29 cellular contexts compared by ENCODE assay signal in the genomic region with DNA sequence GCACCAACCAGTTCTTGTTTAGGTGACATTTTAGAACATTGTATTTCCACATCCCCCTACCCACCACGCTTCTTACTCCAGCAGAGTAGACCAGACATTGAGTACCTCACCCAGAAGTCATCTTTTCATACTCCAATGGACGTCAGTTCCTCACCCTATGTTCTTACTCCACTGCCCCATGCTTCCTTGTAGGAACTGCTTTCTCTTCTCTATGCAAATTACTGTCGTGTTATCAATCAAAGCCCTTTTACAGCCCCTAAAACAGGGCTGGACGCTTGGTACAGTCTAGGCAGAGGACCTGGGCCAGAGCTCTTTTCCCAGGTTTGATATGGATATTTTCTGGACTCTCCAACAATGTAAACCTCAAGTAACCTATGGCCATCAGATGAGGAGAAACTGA. TPM values are rescaled to one million over a fixed set of nuclear protein-coding genes. Genes with fewer than 3 reads are reported as not detected.
DNase-seq lines count a peak whose midpoint lies in the region; ATAC-seq and TF ChIP-seq lines count a peak whose summit lies in the region.
"Had no signal": no experiment of that assay in that cellular context is flagged by ENCODE, and none has a peak within 500 bp of the region (broad histone marks: within the 10 kb centered on the region; RNA-seq: fewer than 3 reads in every experiment).

No MANE protein-coding gene starts in this region.

- H3K27me3 Mint-ChIP-seq in stimulated activated naive CD8-positive, alpha-beta T cell treated with anti-CD3 and anti-CD28 coated beads, Interleukin-15, Interleukin-2, amounts not matched to agents 100 ng/mL and 50 ng/mL, for 24 hours, result no peaks in the 10 kb centered on the region
- H3K27me3 Mint-ChIP-seq in activated T-helper 17 cell treated with anti-CD3 and anti-CD28 coated beads, Interleukin-2, amount 50 U/mL, for 72 hours, result no peaks in the 10 kb centered on the region
- H3K27me3 Mint-ChIP-seq in stimulated activated naive B cell treated with anti-CD40 and anti-IgM and Interleukin-4, amounts not matched to agents 10 μg/mL and 1 μg/mL and 100 μg/mL, for 72 hours, result no peaks in the 10 kb centered on the region
- H3K27me3 Mint-ChIP-seq in progenitor cell of endocrine pancreas, result no peaks in the 10 kb centered on the region
- H3K27me3 Mint-ChIP-seq: activated naive CD4-positive, alpha-beta T cell treated with anti-CD3 and anti-CD28 coated beads, Interleukin-2, amount 10 ng/mL, durations not matched to agents 7 days and 5 days; CD4-positive, alpha-beta memory T cell; type B pancreatic cell had no signal

- no peak overlapping the region for H3K4me3 Mint-ChIP-seq in stimulated activated naive CD8-positive, alpha-beta T cell treated with anti-CD3 and anti-CD28 coated beads, Interleukin-15, Interleukin-2, amounts not matched to agents 100 ng/mL and 50 ng/mL, for 24 hours
- no peak overlapping the region for H3K4me3 Mint-ChIP-seq in activated T-helper 17 cell treated with anti-CD3 and anti-CD28 coated beads, Interleukin-2, amount 50 U/mL, for 72 hours
- peak overlapping the region; percentile 5 to 26 for H3K4me3 Mint-ChIP-seq in stimulated activated naive B cell treated with anti-CD40 and anti-IgM and Interleukin-4, amounts not matched to agents 10 μg/mL and 1 μg/mL and 100 μg/mL, for 72 hours
- H3K4me3 Mint-ChIP-seq in progenitor cell of endocrine pancreas (ENCODE audit: low read depth), result no peak overlapping the region
- H3K4me3 Mint-ChIP-seq: activated naive CD4-positive, alpha-beta T cell treated with anti-CD3 and anti-CD28 coated beads, Interleukin-2, amount 10 ng/mL, durations not matched to agents 7 days and 5 days; activated T-cell treated with anti-CD3 and anti-CD28 coated beads, Interleukin-2, amount 50 U/mL, for 4 hours; CD4-positive, alpha-beta memory T cell; endodermal cell; nephron; type B pancreatic cell had no signal

- no peak for DNase-seq in stimulated activated naive CD8-positive, alpha-beta T cell treated with anti-CD3 and anti-CD28 coated beads, Interleukin-15, Interleukin-2, amounts not matched to agents 100 U/mL and 50 U/mL, for 24 hours
- no peak for DNase-seq in stimulated activated naive B cell treated with anti-CD40 and anti-IgM and Interleukin-4, amounts not matched to agents 10 μg/mL and 1 μg/mL and 100 μg/mL, for 72 hours
- DNase-seq in progenitor cell of endocrine pancreas (ENCODE audit: low spot score, unreplicated experiment) (no peak), pons (ENCODE audit: low spot score) (no peak)
- DNase-seq: activated naive CD4-positive, alpha-beta T cell treated with anti-CD3 and anti-CD28 coated beads, Interleukin-2, amount 10 ng/mL, durations not matched to agents 7 days and 5 days; activated T-cell treated with anti-CD3 and anti-CD28 coated beads, Interleukin-2, amount 50 U/mL, for 4 hours; AML-193; CD4-positive, alpha-beta memory T cell; cortex of kidney; EL; endodermal cell; foreskin keratinocyte; KG1; kidney glomerular epithelial cell; lower lobe of right lung; MM.1S; NCI-H1417; NCI-H2081; NCI-H226; NCI-H748 treated with DMSO at 0.1 percent for 48 hours; RPMI8226; T-helper 1 cell had no signal

- no peak for ATAC-seq in stimulated activated naive CD8-positive, alpha-beta T cell treated with anti-CD3 and anti-CD28 coated beads, Interleukin-15, Interleukin-2, amounts not matched to agents 100 U/mL and 50 U/mL, for 24 hours
- ATAC-seq in HG02885 (IDR thresholded peaks at IDR 0.05; ENCODE audit: poor library complexity, unreplicated experiment) (peak; percentile 44), SK-N-SH treated with all-trans-retinoic acid at 6 μM for 48 hours (no peak)
- no peak for ATAC-seq in activated T-helper 17 cell treated with anti-CD3 and anti-CD28 coated beads, Interleukin-2, amount 50 U/mL, for 72 hours (replicated peaks)
- ATAC-seq in stimulated activated naive B cell treated with anti-CD40 and anti-IgM and Interleukin-4, amounts not matched to agents 10 μg/mL and 1 μg/mL and 100 μg/mL, for 72 hours (replicated peaks), result peak; percentile 51 to 60
- ATAC-seq: A549; activated T-cell treated with anti-CD3 and anti-CD28 coated beads, Interleukin-2, amount 50 U/mL, for 4 hours; foreskin keratinocyte; lower lobe of right lung had no signal

- TF ChIP-seq CTCF in progenitor cell of endocrine pancreas (IDR thresholded peaks at IDR 0.05; ENCODE audit: unreplicated experiment), result no peak

- no peaks in the 10 kb centered on the region for H3K9me3 Mint-ChIP-seq in stimulated activated naive CD8-positive, alpha-beta T cell treated with anti-CD3 and anti-CD28 coated beads, Interleukin-15, Interleukin-2, amounts not matched to agents 100 ng/mL and 50 ng/mL, for 24 hours
- H3K9me3 Mint-ChIP-seq in activated T-helper 17 cell treated with anti-CD3 and anti-CD28 coated beads, Interleukin-2, amount 50 U/mL, for 72 hours, result no peaks in the 10 kb centered on the region
- H3K9me3 Mint-ChIP-seq in stimulated activated naive B cell treated with anti-CD40 and anti-IgM and Interleukin-4, amounts not matched to agents 10 μg/mL and 1 μg/mL and 100 μg/mL, for 72 hours, result peaks cover 0 to 2% of the 10 kb centered on the region in 2 donors
- H3K9me3 Mint-ChIP-seq in progenitor cell of endocrine pancreas (ENCODE audit: low read depth), result peaks cover 3% of the 10 kb centered on the region
- H3K9me3 Mint-ChIP-seq: activated T-cell treated with anti-CD3 and anti-CD28 coated beads, Interleukin-2, amount 50 U/mL, for 4 hours; CD4-positive, alpha-beta memory T cell; endodermal cell; type B pancreatic cell had no signal

- H3K27ac Mint-ChIP-seq in stimulated activated naive CD8-positive, alpha-beta T cell treated with anti-CD3 and anti-CD28 coated beads, Interleukin-15, Interleukin-2, amounts not matched to agents 100 ng/mL and 50 ng/mL, for 24 hours, result peak overlapping the region; percentile 61
- peak overlapping the region; percentile 3 for H3K27ac Mint-ChIP-seq in activated T-helper 17 cell treated with anti-CD3 and anti-CD28 coated beads, Interleukin-2, amount 50 U/mL, for 72 hours
- peak overlapping the region; percentile 65 for H3K27ac Mint-ChIP-seq in stimulated activated naive B cell treated with anti-CD40 and anti-IgM and Interleukin-4, amounts not matched to agents 10 μg/mL and 1 μg/mL and 100 μg/mL, for 72 hours
- no peak overlapping the region for H3K27ac Mint-ChIP-seq in progenitor cell of endocrine pancreas
- H3K27ac Mint-ChIP-seq: activated naive CD4-positive, alpha-beta T cell treated with anti-CD3 and anti-CD28 coated beads, Interleukin-2, amount 10 ng/mL, durations not matched to agents 7 days and 5 days; endodermal cell; nephron; type B pancreatic cell had no signal

- H3K4me1 Mint-ChIP-seq in stimulated activated naive CD8-positive, alpha-beta T cell treated with anti-CD3 and anti-CD28 coated beads, Interleukin-15, Interleukin-2, amounts not matched to agents 100 ng/mL and 50 ng/mL, for 24 hours (ENCODE audit: low read depth), result peaks cover 34% of the 10 kb centered on the region
- H3K4me1 Mint-ChIP-seq in activated T-helper 17 cell treated with anti-CD3 and anti-CD28 coated beads, Interleukin-2, amount 50 U/mL, for 72 hours, result peaks cover 20% of the 10 kb centered on the region
- H3K4me1 Mint-ChIP-seq in stimulated activated naive B cell treated with anti-CD40 and anti-IgM and Interleukin-4, amounts not matched to agents 10 μg/mL and 1 μg/mL and 100 μg/mL, for 72 hours, result peaks cover 24 to 42% of the 10 kb centered on the region in 2 donors
- peaks cover 15% of the 10 kb centered on the region for H3K4me1 Mint-ChIP-seq in progenitor cell of endocrine pancreas (ENCODE audit: low read depth)
- H3K4me1 Mint-ChIP-seq: activated naive CD4-positive, alpha-beta T cell treated with anti-CD3 and anti-CD28 coated beads, Interleukin-2, amount 10 ng/mL, durations not matched to agents 7 days and 5 days had no signal

- peaks cover 46% of the 10 kb centered on the region for H3K36me3 Mint-ChIP-seq in stimulated activated naive CD8-positive, alpha-beta T cell treated with anti-CD3 and anti-CD28 coated beads, Interleukin-15, Interleukin-2, amounts not matched to agents 100 ng/mL and 50 ng/mL, for 24 hours (ENCODE audit: low read depth)
- H3K36me3 Mint-ChIP-seq in activated T-helper 17 cell treated with anti-CD3 and anti-CD28 coated beads, Interleukin-2, amount 50 U/mL, for 72 hours (ENCODE audit: low read depth), result peaks cover 72% of the 10 kb centered on the region
- peaks cover 21 to 29% of the 10 kb centered on the region in 2 donors for H3K36me3 Mint-ChIP-seq in stimulated activated naive B cell treated with anti-CD40 and anti-IgM and Interleukin-4, amounts not matched to agents 10 μg/mL and 1 μg/mL and 100 μg/mL, for 72 hours
- H3K36me3 Mint-ChIP-seq in progenitor cell of endocrine pancreas (ENCODE audit: insufficient read depth), result peaks cover 17% of the 10 kb centered on the region

TF ChIP-seq in SK-N-SH treated with all-trans-retinoic acid at 6 μM for 48 hours, 23 proteins besides CTCF, POLR2A, EP300 and RAD21:
- TF ChIP-seq, protein P1, sequence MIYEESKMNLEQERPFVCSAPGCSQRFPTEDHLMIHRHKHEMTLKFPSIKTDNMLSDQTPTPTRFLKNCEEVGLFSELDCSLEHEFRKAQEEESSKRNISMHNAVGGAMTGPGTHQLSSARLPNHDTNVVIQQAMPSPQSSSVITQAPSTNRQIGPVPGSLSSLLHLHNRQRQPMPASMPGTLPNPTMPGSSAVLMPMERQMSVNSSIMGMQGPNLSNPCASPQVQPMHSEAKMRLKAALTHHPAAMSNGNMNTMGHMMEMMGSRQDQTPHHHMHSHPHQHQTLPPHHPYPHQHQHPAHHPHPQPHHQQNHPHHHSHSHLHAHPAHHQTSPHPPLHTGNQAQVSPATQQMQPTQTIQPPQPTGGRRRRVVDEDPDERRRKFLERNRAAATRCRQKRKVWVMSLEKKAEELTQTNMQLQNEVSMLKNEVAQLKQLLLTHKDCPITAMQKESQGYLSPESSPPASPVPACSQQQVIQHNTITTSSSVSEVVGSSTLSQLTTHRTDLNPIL (CRISPR knock-in tag; IDR thresholded peaks at IDR 0.05; ENCODE audit: low read depth), result no peak
- no peak for TF ChIP-seq OSR1 (CRISPR knock-in tag; IDR thresholded peaks at IDR 0.05)
- no peak for TF ChIP-seq RARB (CRISPR knock-in tag; IDR thresholded peaks at IDR 0.05)
- no peak for TF ChIP-seq ARNTL (CRISPR knock-in tag; IDR thresholded peaks at IDR 0.05; ENCODE audit: borderline replicate concordance, low read depth)

RNA-seq across cellular contexts. Expression of a gene that starts 58.2 kb away (rescaled TPM):
- total RNA-seq in activated T-helper 17 cell treated with anti-CD3 and anti-CD28 coated beads, Interleukin-2, amount 50 U/mL, for 72 hours, result 10 to 100 TPM; 65.6 to 77.2 TPM
- 29.8 and 30.8 TPM in 2 replicates for total RNA-seq in progenitor cell of endocrine pancreas

Comparison
In these comparisons a context has a peak if more than half of its experiments do, and no peak if none do; other contexts are left out.
1. H3K4me3 Mint-ChIP-seq: peak in stimulated activated naive B cell treated with anti-CD40 and anti-IgM and Interleukin-4, amounts not matched to agents 10 μg/mL and 1 μg/mL and 100 μg/mL, for 72 hours (2 of 2); none in stimulated activated naive CD8-positive, alpha-beta T cell treated with anti-CD3 and anti-CD28 coated beads, Interleukin-15, Interleukin-2, amounts not matched to agents 100 ng/mL and 50 ng/mL, for 24 hours (single experiment), activated T-helper 17 cell treated with anti-CD3 and anti-CD28 coated beads, Interleukin-2, amount 50 U/mL, for 72 hours (single experiment) and progenitor cell of endocrine pancreas (single experiment).
2. ATAC-seq: peak in HG02885 (single experiment) and stimulated activated naive B cell treated with anti-CD40 and anti-IgM and Interleukin-4, amounts not matched to agents 10 μg/mL and 1 μg/mL and 100 μg/mL, for 72 hours (2 of 2); none in stimulated activated naive CD8-positive, alpha-beta T cell treated with anti-CD3 and anti-CD28 coated beads, Interleukin-15, Interleukin-2, amounts not matched to agents 100 U/mL and 50 U/mL, for 24 hours (single experiment), activated T-helper 17 cell treated with anti-CD3 and anti-CD28 coated beads, Interleukin-2, amount 50 U/mL, for 72 hours (single experiment) and SK-N-SH treated with all-trans-retinoic acid at 6 μM for 48 hours (single experiment).